ENCODE assay signal across 9 cellular contexts in the genomic region with DNA sequence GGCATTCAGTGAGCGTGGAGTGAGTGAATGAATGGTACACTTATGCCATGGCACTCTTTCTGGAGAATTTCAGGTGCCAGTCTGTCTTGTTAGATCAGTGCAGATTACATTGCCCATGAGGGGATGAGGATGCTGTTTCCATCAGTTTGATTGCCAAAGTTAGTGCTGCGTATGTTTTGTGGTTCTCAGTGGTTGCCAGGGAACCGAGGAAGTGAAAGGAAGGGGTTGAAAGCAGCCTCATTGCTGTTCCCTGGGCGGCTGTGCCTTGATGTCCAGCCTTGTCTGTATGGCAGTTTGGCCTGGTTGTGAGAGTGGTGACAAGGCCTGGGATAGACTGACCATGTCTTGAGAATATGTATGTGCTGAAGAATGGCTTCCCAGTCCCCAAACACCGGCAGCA. TPM values are rescaled to one million over a fixed set of nuclear protein-coding genes. Genes with fewer than 3 reads are reported as not detected.
DNase-seq lines count a peak whose midpoint lies in the region; ATAC-seq lines count a peak whose summit lies in the region.
"Had no signal": no experiment of that assay in that cellular context is flagged by ENCODE, and none has a peak within 500 bp of the region (broad histone marks: within the 10 kb centered on the region; RNA-seq: fewer than 3 reads in every experiment).

No MANE protein-coding gene starts in this region.

- H3K27ac Mint-ChIP-seq in activated CD8-positive, alpha-beta T cell treated with anti-CD3 and anti-CD28 coated beads, Interleukin-2, amount 10 ng/mL, durations not matched to agents 7 days and 5 days, result no peak overlapping the region
- peak overlapping the region in 1 of 2 donors; percentile 33 for H3K27ac Mint-ChIP-seq in stimulated activated naive CD8-positive, alpha-beta T cell treated with anti-CD3 and anti-CD28 coated beads, Interleukin-15, amount 100 ng/mL, for 72 hours

- H3K4me1 ChIP-seq in SJCRH30, result peaks cover 42% of the 10 kb centered on the region

- H3K27me3 ChIP-seq in SJCRH30, result no peaks in the 10 kb centered on the region

- CTCF ChIA-PET in activated CD8-positive, alpha-beta T cell treated with anti-CD3 and anti-CD28 coated beads, Interleukin-2, amount 10 ng/mL, durations not matched to agents 7 days and 5 days (lab: Charles Lee), result interaction anchor here (1.0 to 1.1 kb wide), 2 partner anchors 21 to 22 kb away, joined by 3 to 4 read pairs; no protein-coding TSS in a partner anchor

- H3K9me3 ChIP-seq in SJCRH30 (replicated peaks), result no peaks in the 10 kb centered on the region

- no peaks in the 10 kb centered on the region for H3K9me3 Mint-ChIP-seq in activated CD8-positive, alpha-beta T cell treated with anti-CD3 and anti-CD28 coated beads, Interleukin-2, amount 10 ng/mL, durations not matched to agents 7 days and 5 days (ENCODE audit: insufficient read depth)
- H3K9me3 Mint-ChIP-seq in stimulated activated naive CD8-positive, alpha-beta T cell treated with anti-CD3 and anti-CD28 coated beads, Interleukin-15, amount 100 ng/mL, for 72 hours, result no peaks in the 10 kb centered on the region

- H3K4me3 ChIP-seq in SJCRH30, result no peak overlapping the region

- no peak overlapping the region for H3K4me3 Mint-ChIP-seq in activated CD8-positive, alpha-beta T cell treated with anti-CD3 and anti-CD28 coated beads, Interleukin-2, amount 10 ng/mL, durations not matched to agents 7 days and 5 days
- H3K4me3 Mint-ChIP-seq in stimulated activated naive CD8-positive, alpha-beta T cell treated with anti-CD3 and anti-CD28 coated beads, Interleukin-15, amount 100 ng/mL, for 72 hours, result peak overlapping the region in 1 of 2 donors; percentile 3

- peaks cover 59% of the 10 kb centered on the region for H3K4me1 Mint-ChIP-seq in activated CD8-positive, alpha-beta T cell treated with anti-CD3 and anti-CD28 coated beads, Interleukin-2, amount 10 ng/mL, durations not matched to agents 7 days and 5 days (ENCODE audit: low read depth)
- H3K4me1 Mint-ChIP-seq in stimulated activated naive CD8-positive, alpha-beta T cell treated with anti-CD3 and anti-CD28 coated beads, Interleukin-15, amount 100 ng/mL, for 72 hours, result peaks cover 89% of the 10 kb centered on the region

- POLR2A ChIA-PET in activated CD8-positive, alpha-beta T cell treated with anti-CD3 and anti-CD28 coated beads, Interleukin-2, amount 10 ng/mL, durations not matched to agents 7 days and 5 days (lab: Charles Lee), result interaction anchor here (1.3 kb wide), 1 partner anchor 30 kb away, joined by 5 read pairs; a partner anchor contains a TSS

- peak; percentile 41 to 51 for DNase-seq in NOMO-1 (lab: John Stamatoyannopoulos, UW; ENCODE audit: unreplicated experiment in 2 of 2)
- DNase-seq in NOMO-1 treated with dmso at 0.1 percent for 144 hours (lab: John Stamatoyannopoulos, UW; ENCODE audit: unreplicated experiment), result no peak
- DNase-seq in activated CD8-positive, alpha-beta T cell treated with anti-CD3 and anti-CD28 coated beads, Interleukin-2, amount 10 ng/mL, durations not matched to agents 7 days and 5 days, result peak; percentile 50
- DNase-seq in kidney tubule cell (ENCODE audit: low spot score), result peak; percentile 39
- DNase-seq in stimulated activated naive CD8-positive, alpha-beta T cell treated with anti-CD3 and anti-CD28 coated beads, Interleukin-15, amount 100 ng/mL, for 72 hours, result peak in 1 of 2 donors; percentile 32
- DNase-seq in LoVo (ENCODE audit: low spot score), result no peak
- no peak for DNase-seq in SJCRH30
- no peak for DNase-seq in NCI-H345 (lab: John Stamatoyannopoulos, UW)

- H3K36me3 ChIP-seq in SJCRH30, result no peaks in the 10 kb centered on the region

- no peaks in the 10 kb centered on the region for H3K27me3 Mint-ChIP-seq in activated CD8-positive, alpha-beta T cell treated with anti-CD3 and anti-CD28 coated beads, Interleukin-2, amount 10 ng/mL, durations not matched to agents 7 days and 5 days (ENCODE audit: low read depth)
- no peaks in the 10 kb centered on the region for H3K27me3 Mint-ChIP-seq in stimulated activated naive CD8-positive, alpha-beta T cell treated with anti-CD3 and anti-CD28 coated beads, Interleukin-15, amount 100 ng/mL, for 72 hours

- H3K36me3 Mint-ChIP-seq in activated CD8-positive, alpha-beta T cell treated with anti-CD3 and anti-CD28 coated beads, Interleukin-2, amount 10 ng/mL, durations not matched to agents 7 days and 5 days (ENCODE audit: low read depth), result peaks cover 10% of the 10 kb centered on the region

- H3K27ac ChIP-seq in SJCRH30, result no peak overlapping the region
- H3K27ac ChIP-seq: 22Rv1 had no signal

- peak; percentile 71 for ATAC-seq in activated CD8-positive, alpha-beta T cell treated with anti-CD3 and anti-CD28 coated beads, Interleukin-2, amount 10 ng/mL, durations not matched to agents 7 days and 5 days
- ATAC-seq in stimulated activated naive CD8-positive, alpha-beta T cell treated with anti-CD3 and anti-CD28 coated beads, Interleukin-15, amount 100 ng/mL, for 72 hours, result peak; percentile 71

RNA-seq across cellular contexts. Expression of a gene that starts 30.2 kb away (rescaled TPM):
- total RNA-seq in activated CD8-positive, alpha-beta T cell treated with anti-CD3 and anti-CD28 coated beads, Interleukin-2, amount 10 ng/mL, durations not matched to agents 7 days and 5 days, result 10 to 100 TPM; 25.7 to 25.9 TPM
- total RNA-seq in SJCRH30 (2014; rRNA removed; shearing (Covaris generic)), result 24.1 TPM in 2 replicates

RNA-seq across cellular contexts. Expression of a gene that starts 59.5 kb away (rescaled TPM):
- 10 to 100 TPM; 22.2 TPM for total RNA-seq in activated CD8-positive, alpha-beta T cell treated with anti-CD3 and anti-CD28 coated beads, Interleukin-2, amount 10 ng/mL, durations not matched to agents 7 days and 5 days
- 14.4 and 16.2 TPM in 2 replicates for total RNA-seq in SJCRH30 (2014; rRNA removed; shearing (Covaris generic))

RNA-seq across cellular contexts. Expression of a gene that starts 59.8 kb away (rescaled TPM):
- 1 to 10 TPM; 4.7 to 5.2 TPM for total RNA-seq in activated CD8-positive, alpha-beta T cell treated with anti-CD3 and anti-CD28 coated beads, Interleukin-2, amount 10 ng/mL, durations not matched to agents 7 days and 5 days
- total RNA-seq in SJCRH30 (2014; rRNA removed; shearing (Covaris generic)), result 17.6 and 18.0 TPM in 2 replicates

Comparison
In these comparisons a context has a peak if more than half of its experiments do, and no peak if none do; other contexts are left out.
1. DNase-seq: peak in NOMO-1 (2 of 2), activated CD8-positive, alpha-beta T cell treated with anti-CD3 and anti-CD28 coated beads, Interleukin-2, amount 10 ng/mL, durations not matched to agents 7 days and 5 days (single experiment) and kidney tubule cell (single experiment); none in NOMO-1 treated with dmso at 0.1 percent for 144 hours (single experiment), LoVo (single experiment), SJCRH30 (0 of 2) and NCI-H345 (single experiment).